ENCODE assay signal across 8 cellular contexts in the genomic region with DNA sequence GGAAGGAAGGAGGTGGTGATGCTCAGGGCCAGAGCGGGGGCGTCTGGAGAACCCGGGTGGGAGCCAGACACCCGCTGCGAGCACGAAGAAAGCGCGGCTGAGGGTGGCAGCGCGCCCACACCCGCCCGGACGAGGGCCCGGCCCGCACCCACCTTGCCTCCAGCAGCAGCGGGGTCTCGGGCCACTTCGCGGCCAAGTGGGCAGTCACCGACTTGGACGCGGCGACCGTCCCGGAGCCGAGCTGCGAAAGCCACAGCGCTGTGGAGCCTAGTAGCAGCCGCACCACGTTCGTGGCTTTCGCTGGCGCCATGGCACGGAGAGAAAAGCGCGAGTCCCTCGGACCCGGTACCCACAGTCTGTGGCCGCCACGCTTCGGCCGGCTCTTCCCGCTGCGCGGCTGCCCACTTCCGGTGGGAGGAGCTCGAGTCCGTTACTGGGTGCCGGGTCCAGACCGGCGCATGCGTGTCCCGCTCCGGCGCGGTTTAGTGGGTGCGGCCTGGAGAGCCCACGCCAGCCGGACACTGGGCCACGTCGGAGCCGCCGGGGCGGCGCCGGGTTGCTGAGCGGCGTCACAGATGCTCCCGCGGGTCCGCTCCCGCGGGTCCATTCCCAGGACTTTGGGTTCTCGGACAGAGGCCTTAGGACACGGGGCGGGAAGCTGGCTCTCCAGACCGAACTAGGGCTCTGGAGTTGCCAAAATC. TPM values are rescaled to one million over a fixed set of nuclear protein-coding genes. Genes with fewer than 3 reads are reported as not detected.
A peak's percentile ranks its signal among the peaks of the same experiment; 100 is the strongest.
DNase-seq lines count a peak whose midpoint lies in the region; ATAC-seq and TF ChIP-seq lines count a peak whose summit lies in the region.

A gene with protein sequence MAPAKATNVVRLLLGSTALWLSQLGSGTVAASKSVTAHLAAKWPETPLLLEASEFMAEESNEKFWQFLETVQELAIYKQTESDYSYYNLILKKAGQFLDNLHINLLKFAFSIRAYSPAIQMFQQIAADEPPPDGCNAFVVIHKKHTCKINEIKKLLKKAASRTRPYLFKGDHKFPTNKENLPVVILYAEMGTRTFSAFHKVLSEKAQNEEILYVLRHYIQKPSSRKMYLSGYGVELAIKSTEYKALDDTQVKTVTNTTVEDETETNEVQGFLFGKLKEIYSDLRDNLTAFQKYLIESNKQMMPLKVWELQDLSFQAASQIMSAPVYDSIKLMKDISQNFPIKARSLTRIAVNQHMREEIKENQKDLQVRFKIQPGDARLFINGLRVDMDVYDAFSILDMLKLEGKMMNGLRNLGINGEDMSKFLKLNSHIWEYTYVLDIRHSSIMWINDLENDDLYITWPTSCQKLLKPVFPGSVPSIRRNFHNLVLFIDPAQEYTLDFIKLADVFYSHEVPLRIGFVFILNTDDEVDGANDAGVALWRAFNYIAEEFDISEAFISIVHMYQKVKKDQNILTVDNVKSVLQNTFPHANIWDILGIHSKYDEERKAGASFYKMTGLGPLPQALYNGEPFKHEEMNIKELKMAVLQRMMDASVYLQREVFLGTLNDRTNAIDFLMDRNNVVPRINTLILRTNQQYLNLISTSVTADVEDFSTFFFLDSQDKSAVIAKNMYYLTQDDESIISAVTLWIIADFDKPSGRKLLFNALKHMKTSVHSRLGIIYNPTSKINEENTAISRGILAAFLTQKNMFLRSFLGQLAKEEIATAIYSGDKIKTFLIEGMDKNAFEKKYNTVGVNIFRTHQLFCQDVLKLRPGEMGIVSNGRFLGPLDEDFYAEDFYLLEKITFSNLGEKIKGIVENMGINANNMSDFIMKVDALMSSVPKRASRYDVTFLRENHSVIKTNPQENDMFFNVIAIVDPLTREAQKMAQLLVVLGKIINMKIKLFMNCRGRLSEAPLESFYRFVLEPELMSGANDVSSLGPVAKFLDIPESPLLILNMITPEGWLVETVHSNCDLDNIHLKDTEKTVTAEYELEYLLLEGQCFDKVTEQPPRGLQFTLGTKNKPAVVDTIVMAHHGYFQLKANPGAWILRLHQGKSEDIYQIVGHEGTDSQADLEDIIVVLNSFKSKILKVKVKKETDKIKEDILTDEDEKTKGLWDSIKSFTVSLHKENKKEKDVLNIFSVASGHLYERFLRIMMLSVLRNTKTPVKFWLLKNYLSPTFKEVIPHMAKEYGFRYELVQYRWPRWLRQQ (N-terminal part only) (minus strand): TSS at position 399 of the 701 bp plus-strand sequence. CDS start 89 bp downstream, at position 310.

- H3K9ac ChIP-seq in endocrine pancreas (ENCODE audit: control insufficient read depth, insufficient read depth, low read length) = peak within 1 kb of the TSS; percentile 92

- peaks cover 24% of the 10 kb centered on the region for H3K79me2 ChIP-seq in ACC112 (ENCODE audit: control insufficient read depth, insufficient read depth, low read length, unreplicated experiment)

- peak within 1 kb of the TSS; percentile 96 for H3K4me3 ChIP-seq in ACC112 (ENCODE audit: low read depth, low read length)
- H3K4me3 ChIP-seq in endocrine pancreas (ENCODE audit: control insufficient read depth, insufficient read depth, low read length) = peak within 1 kb of the TSS; percentile 93
- H3K4me3 ChIP-seq in lower lobe of right lung = peak within 1 kb of the TSS; percentile 81

- TF ChIP-seq POLR2A in GM15510 (IDR thresholded peaks at IDR 0.05; ENCODE audit: borderline replicate concordance, extremely low read depth, insufficient read length) = peak; percentile 91

- H3K4me3 Mint-ChIP-seq in stimulated activated naive CD8-positive, alpha-beta T cell treated with anti-CD3 and anti-CD28 coated beads, Interleukin-15, amount 100 ng/mL, for 72 hours = peak within 1 kb of the TSS; percentile 76 to 78

- no peaks in the 10 kb centered on the region for H3K9me3 ChIP-seq in endocrine pancreas (ENCODE audit: control insufficient read depth, low read length)
- no peaks in the 10 kb centered on the region for H3K9me3 ChIP-seq in lower lobe of right lung

- ATAC-seq in HG02759 (IDR thresholded peaks at IDR 0.05; ENCODE audit: unreplicated experiment) (peak; percentile 97), lower lobe of right lung (peak; percentile 100)
- peak; percentile 52 for ATAC-seq in stimulated activated naive CD8-positive, alpha-beta T cell treated with anti-CD3 and anti-CD28 coated beads, Interleukin-15, amount 100 ng/mL, for 72 hours

- peak; percentile 68 for DNase-seq in NCI-H1105 (lab: John Stamatoyannopoulos, UW)
- DNase-seq in SKM-1 treated with dmso at 0.1 percent for 144 hours (lab: John Stamatoyannopoulos, UW; ENCODE audit: unreplicated experiment) = peak; percentile 82
- peak; percentile 97 for DNase-seq in lower lobe of right lung
- peak; percentile 5 to 13 for DNase-seq in stimulated activated naive CD8-positive, alpha-beta T cell treated with anti-CD3 and anti-CD28 coated beads, Interleukin-15, amount 100 ng/mL, for 72 hours

- H3K27me3 ChIP-seq in ACC112 (ENCODE audit: insufficient read depth, low read length) = no peaks in the 10 kb centered on the region
- H3K27me3 ChIP-seq in endocrine pancreas (ENCODE audit: control insufficient read depth, insufficient read depth, low read length) = no peaks in the 10 kb centered on the region
- H3K27me3 ChIP-seq in lower lobe of right lung (ENCODE audit: low read depth) = no peaks in the 10 kb centered on the region

- intact Hi-C loops in lower lobe of right lung (cut with DNase I) = no loop called here

- H2AFZ ChIP-seq in ACC112 (ENCODE audit: low read length, unreplicated experiment) = peak within 1 kb of the TSS; percentile 90

- TF ChIP-seq CTCF in lower lobe of right lung (IDR thresholded peaks at IDR 0.05) = no peak

- H3K27me3 Mint-ChIP-seq in stimulated activated naive CD8-positive, alpha-beta T cell treated with anti-CD3 and anti-CD28 coated beads, Interleukin-15, amount 100 ng/mL, for 72 hours = peaks cover 45% of the 10 kb centered on the region

- peaks cover 0 to 6% of the 10 kb centered on the region in 2 donors for H3K9me3 Mint-ChIP-seq in stimulated activated naive CD8-positive, alpha-beta T cell treated with anti-CD3 and anti-CD28 coated beads, Interleukin-15, amount 100 ng/mL, for 72 hours

- H3K27ac ChIP-seq in ACC112 (ENCODE audit: low read depth, low read length) = peak within 1 kb of the TSS; percentile 86
- H3K27ac ChIP-seq in lower lobe of right lung = peak within 1 kb of the TSS; percentile 88

- H3K27ac Mint-ChIP-seq in stimulated activated naive CD8-positive, alpha-beta T cell treated with anti-CD3 and anti-CD28 coated beads, Interleukin-15, amount 100 ng/mL, for 72 hours = no peak within 1 kb of the TSS

- peaks cover 6% of the 10 kb centered on the region for H3K4me1 Mint-ChIP-seq in stimulated activated naive CD8-positive, alpha-beta T cell treated with anti-CD3 and anti-CD28 coated beads, Interleukin-15, amount 100 ng/mL, for 72 hours

- H3K36me3 ChIP-seq in ACC112 (ENCODE audit: insufficient read depth, low read length) = no peaks in the 10 kb centered on the region
- no peaks in the 10 kb centered on the region for H3K36me3 ChIP-seq in endocrine pancreas (ENCODE audit: control insufficient read depth, insufficient read depth, low read length)
- H3K36me3 ChIP-seq in lower lobe of right lung = no peaks in the 10 kb centered on the region

- H3K4me1 ChIP-seq in ACC112 (ENCODE audit: control insufficient read depth, insufficient read depth, low read length, unreplicated experiment) (no peaks in the 10 kb centered on the region), endocrine pancreas (ENCODE audit: control insufficient read depth, insufficient read depth, low read length) (no peaks in the 10 kb centered on the region), lower lobe of right lung (peaks cover 4% of the 10 kb centered on the region)

RNA-seq across cellular contexts. Expression of the gene that starts here (rescaled TPM):
- 18.0 TPM for total RNA-seq in lower lobe of right lung

Comparison
In these comparisons a context has a peak if more than half of its experiments do, and no peak if none do; other contexts are left out.
1. Peak in every context shown above with its lines: DNase-seq, ATAC-seq, H3K4me3 ChIP-seq and H3K27ac ChIP-seq.
2. DNase-seq: peak in every context shown above with its lines; median percentile 97 in lower lobe of right lung; 82 in SKM-1 treated with dmso at 0.1 percent for 144 hours; 68 in NCI-H1105; 9 in stimulated activated naive CD8-positive, alpha-beta T cell treated with anti-CD3 and anti-CD28 coated beads, Interleukin-15, amount 100 ng/mL, for 72 hours.